28 cellular contexts compared by ENCODE assay signal in the genomic region with DNA sequence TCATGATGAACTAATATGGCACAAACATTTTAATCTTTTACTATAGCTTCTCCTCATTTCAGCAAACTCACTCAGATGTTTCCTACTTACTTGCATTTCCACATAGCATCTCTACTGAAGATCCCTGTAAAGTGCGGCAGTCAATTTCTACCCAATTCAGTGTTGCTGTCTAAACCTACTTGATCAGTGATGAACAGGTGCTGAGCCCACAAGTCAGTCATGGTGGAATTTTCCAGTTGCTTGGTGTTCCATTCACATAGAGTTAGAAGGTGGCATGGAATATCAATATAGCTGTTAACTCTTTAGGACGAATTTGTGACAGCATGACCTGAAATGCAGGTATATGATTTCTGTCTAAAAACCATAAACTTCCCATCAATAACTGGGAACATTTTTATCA.
"Had no signal": no experiment of that assay in that cellular context is flagged by ENCODE, and none has a peak within 500 bp of the region (broad histone marks: within the 10 kb centered on the region; RNA-seq: fewer than 3 reads in every experiment).

No MANE protein-coding gene starts in this region.

- H3K27me3 ChIP-seq: neural progenitor cell, ovary, right lobe of liver, sigmoid colon, spleen, suprapubic skin, testis, tibial artery, transverse colon, upper lobe of left lung, vagina had no signal

- H3K27ac ChIP-seq: neural progenitor cell, ovary, psoas muscle, right lobe of liver, sigmoid colon, skin epidermis, spleen, suprapubic skin, tibial artery, transverse colon, upper lobe of left lung, vagina had no signal

- ATAC-seq: naive thymus-derived CD4-positive, alpha-beta T cell; natural killer cell; psoas muscle; right cardiac atrium; right lobe of liver; stimulated activated memory B cell treated with anti-CD40 and anti-IgM and Interleukin-4, amounts not matched to agents 10 μg/mL and 1 μg/mL and 100 μg/mL, for 72 hours; stimulated activated naive CD8-positive, alpha-beta T cell treated with anti-CD3 and anti-CD28 coated beads, Interleukin-15, amount 100 ng/mL, for 72 hours; stimulated activated naive CD8-positive, alpha-beta T cell treated with anti-CD3 and anti-CD28 coated beads, Interleukin-15, Interleukin-2, amounts not matched to agents 100 U/mL and 50 U/mL, for 24 hours had no signal

- DNase-seq: naive thymus-derived CD4-positive, alpha-beta T cell; natural killer cell; occipital lobe; ovary; psoas muscle; right cardiac atrium; right lobe of liver; sigmoid colon; spleen; stimulated activated CD4-positive, alpha-beta T cell treated with anti-CD3 and anti-CD28 coated beads, Interleukin-12 subunit alpha, Interleukin-12 subunit beta, amount 100 ng/mL, for 4 hours; stimulated activated CD4-positive, alpha-beta T cell treated with anti-CD3 and anti-CD28 coated beads, Interleukin-1b, Interleukin-23, amount 100 ng/mL, for 48 hours; stimulated activated CD4-positive, alpha-beta T cell treated with anti-CD3 and anti-CD28 coated beads, Interleukin-4, amount 100 ng/mL, for 1 hour; stimulated activated CD4-positive, alpha-beta T cell treated with anti-CD3 and anti-CD28 coated beads, Interleukin-4, amount 100 ng/mL, for 4 hours; stimulated activated CD8-positive, alpha-beta memory T cell treated with anti-CD3 and anti-CD28 coated beads, Interleukin-4, amount 100 ng/mL, for 48 hours; stimulated activated naive CD4-positive, alpha-beta T cell; stimulated activated naive CD8-positive, alpha-beta T cell treated with anti-CD3 and anti-CD28 coated beads, Interleukin-15, amount 100 ng/mL, for 72 hours; stimulated activated naive CD8-positive, alpha-beta T cell treated with anti-CD3 and anti-CD28 coated beads, Interleukin-15, Interleukin-2, amounts not matched to agents 100 U/mL and 50 U/mL, for 24 hours; substantia nigra; testis; tibial artery; transverse colon had no signal

- H3K9me3 ChIP-seq: ovary, psoas muscle, right lobe of liver, sigmoid colon, spleen, suprapubic skin, testis, tibial artery, transverse colon, upper lobe of left lung, vagina had no signal

- H3K36me3 ChIP-seq: ovary had no signal

- H3K4me3 ChIP-seq: neural progenitor cell, ovary, psoas muscle, right lobe of liver, sigmoid colon, skin epidermis, smooth muscle cell, spleen, suprapubic skin, testis, tibial artery, transverse colon, upper lobe of left lung, vagina had no signal

- H3K4me1 ChIP-seq: right lobe of liver, sigmoid colon, suprapubic skin, tibial artery, transverse colon, upper lobe of left lung, vagina had no signal
